In genomic region chr19:12720296-12720695, GRCh38 we compare ENCODE assay signal across 7 cellular contexts. TPM values are rescaled to one million over a fixed set of nuclear protein-coding genes. Genes with fewer than 3 reads are reported as not detected.
DNase-seq lines count a peak whose midpoint lies in the region; ATAC-seq, FAIRE-seq and TF ChIP-seq lines count a peak whose summit lies in the region.
"Had no signal": no experiment of that assay in that cellular context is flagged by ENCODE, and none has a peak within 500 bp of the region (broad histone marks: within the 10 kb centered on the region; RNA-seq: fewer than 3 reads in every experiment).

No MANE protein-coding gene starts in this region.

- DNase-seq in AG10803 (ENCODE audit: low read depth) (no peak), SK-N-MC (ENCODE audit: low read depth, low spot score) (no peak), keratinocyte (ENCODE audit: low read depth, low spot score) (no peak), RCC 7860 (ENCODE audit: low spot score) (no peak), lower leg skin (ENCODE audit: low spot score in 2 of 2) (no peak)

- H3K9me3 ChIP-seq in SK-N-MC (ENCODE audit: low read depth, low read length) (no peaks in the 10 kb centered on the region), keratinocyte (ENCODE audit: control insufficient read depth, low read depth, low read length) (no peaks in the 10 kb centered on the region)

- H3K27me3 ChIP-seq in keratinocyte (ENCODE audit: control insufficient read depth, extremely low read depth, insufficient read depth, low read length), result no peaks in the 10 kb centered on the region

- H3K9me1 ChIP-seq in keratinocyte (ENCODE audit: control insufficient read depth, extremely low read depth, insufficient read depth, low read length), result no peaks in the 10 kb centered on the region

- H4K20me1 ChIP-seq in keratinocyte (ENCODE audit: control insufficient read depth, extremely low read depth, insufficient read depth, low read length), result peaks cover 13% of the 10 kb centered on the region

- H3K36me3 ChIP-seq in SK-N-MC (ENCODE audit: insufficient read depth, low read length), result peaks cover 52% of the 10 kb centered on the region
- peaks cover 20 to 32% of the 10 kb centered on the region in 2 experiments for H3K36me3 ChIP-seq in keratinocyte (ENCODE audit: control insufficient read depth in 2 of 2, extremely low read depth in 1 of 2, insufficient read depth in 2 of 2, low read length in 2 of 2)

- H3K4me1 ChIP-seq in keratinocyte (ENCODE audit: control insufficient read depth, extremely low read depth, insufficient read depth, low read length), result peaks cover 18% of the 10 kb centered on the region

- intact Hi-C loops in lower leg skin (cut with DNase I; ENCODE audit: low total_unique reads), result no loop called here

- peak overlapping the region; percentile 97 for H3K4me2 ChIP-seq in keratinocyte (ENCODE audit: control insufficient read depth, extremely low read depth, insufficient read depth, low read depth, low read length)

- peaks cover 77% of the 10 kb centered on the region for H3K79me2 ChIP-seq in keratinocyte (ENCODE audit: control insufficient read depth, insufficient read depth, low read length)

- dilution Hi-C loops in keratinocyte (cut with MboI; ENCODE audit: extremely low pct_ligation_motif_present, low sequenced_read_pairs), result no loop called here

- H3K4me3 ChIP-seq in AG10803 (ENCODE audit: low read length) (peak overlapping the region; percentile 86), SK-N-MC (peak overlapping the region; percentile 97), keratinocyte (ENCODE audit: control insufficient read depth in 2 of 3, extremely low read depth in 1 of 3, insufficient read depth in 2 of 3, low read depth in 1 of 3, low read length in 3 of 3) (peak overlapping the region in 2 of 3 experiments; percentile 77 to 92), lower leg skin (ENCODE audit: low read depth, poor library complexity, severe bottlenecking) (no peak overlapping the region)

- no peak for ATAC-seq in HG03457 (IDR thresholded peaks at IDR 0.05; ENCODE audit: unreplicated experiment)

- H3K27ac ChIP-seq in SK-N-MC (no peak overlapping the region), keratinocyte (ENCODE audit: control insufficient read depth, insufficient read depth, low read length) (no peak overlapping the region)

- 89 to 90% methylated on average over 10 of the region's 10 CpGs for WGBS in lower leg skin, 2 donors

- no peak for FAIRE-seq in keratinocyte (lab: Jason Lieb, UNC)
- FAIRE-seq in RCC 7860 (lab: Jason Lieb, UNC), result no peak

- no peak overlapping the region for H2AFZ ChIP-seq in keratinocyte (ENCODE audit: control insufficient read depth, low read length)

- no peak for TF ChIP-seq POLR2A in lower leg skin (IDR thresholded peaks at IDR 0.05)

- TF ChIP-seq CTCF in AG10803 (conservative IDR thresholded peaks at IDR 0.05; ENCODE audit: low read length) (no peak), keratinocyte (optimal IDR thresholded peaks at IDR 0.05 in 1 of 3, IDR thresholded peaks at IDR 0.05 in 1 of 3, conservative IDR thresholded peaks at IDR 0.05 in 1 of 3; ENCODE audit: extremely low read depth in 1 of 3, insufficient read depth in 2 of 3, low read length in 3 of 3) (no peak), lower leg skin (IDR thresholded peaks at IDR 0.05) (no peak)

- H3K9ac ChIP-seq in SK-N-MC (ENCODE audit: insufficient read length), result no peak overlapping the region
- peak overlapping the region; percentile 90 for H3K9ac ChIP-seq in keratinocyte (ENCODE audit: control insufficient read depth, extremely low read depth, insufficient read depth, low read length)

RNA-seq across cellular contexts. Expression of gene TNPO2, which starts 3.4 kb away (rescaled TPM):
- 75.3 to 115 TPM (median 105 TPM) in 3 replicates for polyA plus RNA-seq in keratinocyte
- polyA plus RNA-seq in keratinocyte (2011; ENCODE audit: low read depth), result 61.0 TPM
- 53.4 and 68.4 TPM in 2 replicates for polyA plus RNA-seq in keratinocyte (2011; cell fraction: cytosol; rRNA removed)
- 201 and 227 TPM in 2 replicates for polyA plus RNA-seq in keratinocyte (2011; cell fraction: nucleus; rRNA removed)
- polyA plus RNA-seq in keratinocyte (2012; ENCODE audit: low replicate concordance), result 34.5 and 56.6 TPM in 2 replicates
- polyA minus RNA-seq in keratinocyte, result 169 to 257 TPM (median 237 TPM) in 3 replicates
- polyA minus RNA-seq in keratinocyte (2011; cell fraction: cytosol; rRNA and poly(A)+ RNA removed), result 162 TPM
- 171 and 198 TPM in 2 replicates for polyA minus RNA-seq in keratinocyte (2011; cell fraction: nucleus; rRNA and poly(A)+ RNA removed)
- total RNA-seq in lower leg skin, result 100 to 1,000 TPM in 1 of 4 donors, 10 to 100 TPM in 3; 58.3 to 160 (median 89.9) TPM

RNA-seq across cellular contexts. Expression of gene TRIR, which starts 14.2 kb away (rescaled TPM):
- 148 to 170 TPM (median 153 TPM) in 3 replicates for polyA plus RNA-seq in keratinocyte
- polyA plus RNA-seq in keratinocyte (2011; ENCODE audit: low read depth), result 42.6 TPM
- 100 and 139 TPM in 2 replicates for polyA plus RNA-seq in keratinocyte (2011; cell fraction: cytosol; rRNA removed)
- polyA plus RNA-seq in keratinocyte (2011; cell fraction: nucleus; rRNA removed), result 86.6 and 88.7 TPM in 2 replicates
- polyA plus RNA-seq in keratinocyte (2012; ENCODE audit: low replicate concordance), result 155 and 170 TPM in 2 replicates
- polyA minus RNA-seq in keratinocyte, result 30.0 to 43.2 TPM (median 40.1 TPM) in 3 replicates
- polyA minus RNA-seq in keratinocyte (2011; cell fraction: cytosol; rRNA and poly(A)+ RNA removed), result 79.6 TPM
- polyA minus RNA-seq in keratinocyte (2011; cell fraction: nucleus; rRNA and poly(A)+ RNA removed), result 13.7 and 19.7 TPM in 2 replicates
- 100 to 1,000 TPM; 358 to 439 (median 390) TPM for total RNA-seq in lower leg skin

RNA-seq across cellular contexts. Expression of gene GET3, which starts 17.0 kb away (rescaled TPM):
- 104 to 173 TPM (median 138 TPM) in 3 replicates for polyA plus RNA-seq in keratinocyte
- 97.0 TPM for polyA plus RNA-seq in keratinocyte (2011; ENCODE audit: low read depth)
- 126 and 161 TPM in 2 replicates for polyA plus RNA-seq in keratinocyte (2011; cell fraction: cytosol; rRNA removed)
- 82.8 and 101 TPM in 2 replicates for polyA plus RNA-seq in keratinocyte (2011; cell fraction: nucleus; rRNA removed)
- 95.9 and 115 TPM in 2 replicates for polyA plus RNA-seq in keratinocyte (2012; ENCODE audit: low replicate concordance)
- 94.1 to 128 TPM (median 111 TPM) in 3 replicates for polyA minus RNA-seq in keratinocyte
- 91.3 TPM for polyA minus RNA-seq in keratinocyte (2011; cell fraction: cytosol; rRNA and poly(A)+ RNA removed)
- polyA minus RNA-seq in keratinocyte (2011; cell fraction: nucleus; rRNA and poly(A)+ RNA removed), result 26.4 and 27.1 TPM in 2 replicates
- 10 to 100 TPM; 43.2 to 63.2 (median 53.4) TPM for total RNA-seq in lower leg skin

RNA-seq across cellular contexts. Expression of gene FBXW9, which starts 23.9 kb away (rescaled TPM):
- 5.6 to 11.2 TPM (median 8.1 TPM) in 3 replicates for polyA plus RNA-seq in keratinocyte
- 3.7 TPM for polyA plus RNA-seq in keratinocyte (2011; ENCODE audit: low read depth)
- polyA plus RNA-seq in keratinocyte (2011; cell fraction: cytosol; rRNA removed), result 4.9 and 10.5 TPM in 2 replicates
- polyA plus RNA-seq in keratinocyte (2011; cell fraction: nucleus; rRNA removed), result 16.7 and 22.8 TPM in 2 replicates
- 6.5 and 10.3 TPM in 2 replicates for polyA plus RNA-seq in keratinocyte (2012; ENCODE audit: low replicate concordance)
- polyA minus RNA-seq in keratinocyte, result 5.6 to 8.8 TPM (median 7.5 TPM) in 3 replicates
- polyA minus RNA-seq in keratinocyte (2011; cell fraction: cytosol; rRNA and poly(A)+ RNA removed), result 9.8 TPM
- 6.6 and 8.0 TPM in 2 replicates for polyA minus RNA-seq in keratinocyte (2011; cell fraction: nucleus; rRNA and poly(A)+ RNA removed)
- 10 to 100 TPM in 3 of 4 donors, 1 to 10 TPM in 1; 7.2 to 21.4 (median 13.1) TPM for total RNA-seq in lower leg skin

RNA-seq across cellular contexts. Expression of gene BEST2, which starts 31.3 kb away (rescaled TPM):
- 0.03 TPM in 1 of 3 replicates, not detected in the others for polyA plus RNA-seq in keratinocyte
- polyA plus RNA-seq in keratinocyte (2011; ENCODE audit: low read depth), result 0.19 TPM
- not detected in 2 replicates for polyA plus RNA-seq in keratinocyte (2011; cell fraction: cytosol; rRNA removed)
- 0.20 TPM in 1 of 2 replicates, not detected in the other for polyA plus RNA-seq in keratinocyte (2011; cell fraction: nucleus; rRNA removed)
- polyA plus RNA-seq in keratinocyte (2012; ENCODE audit: low replicate concordance), result 0.32 TPM in 1 of 2 replicates, not detected in the other
- polyA minus RNA-seq in keratinocyte, result not detected in 3 replicates
- polyA minus RNA-seq in keratinocyte (2011; cell fraction: cytosol; rRNA and poly(A)+ RNA removed), result not detected
- not detected in 2 replicates for polyA minus RNA-seq in keratinocyte (2011; cell fraction: nucleus; rRNA and poly(A)+ RNA removed)
- 100 to 1,000 TPM in 2 of 4 donors, 10 to 100 TPM in 2; 58.3 to 116 (median 85.5) TPM for total RNA-seq in lower leg skin
- total RNA-seq: pulmonary artery endothelial cell had no signal
